Comparison of ENCODE assay signal across 10 cellular contexts in the genomic region with DNA sequence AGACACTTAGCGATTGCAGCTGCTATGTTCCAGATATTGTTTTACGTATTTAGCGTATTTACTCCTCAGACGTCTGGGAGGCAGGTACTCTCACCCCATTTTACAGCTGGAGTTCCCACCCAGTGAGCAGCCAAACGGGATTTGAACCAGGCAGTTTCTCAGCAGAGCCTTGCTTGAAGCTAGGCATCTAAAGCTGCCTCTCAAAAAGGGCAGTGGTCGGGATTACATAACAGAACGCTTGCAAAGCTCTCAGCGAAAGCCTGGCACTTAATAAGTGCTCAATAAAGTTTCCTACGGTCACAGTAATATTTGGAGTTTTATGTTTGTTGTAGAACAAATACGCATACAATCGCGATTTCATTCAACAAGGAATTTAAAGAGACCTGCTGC. TPM values are rescaled to one million over a fixed set of nuclear protein-coding genes. Genes with fewer than 3 reads are reported as not detected.
DNase-seq lines count a peak whose midpoint lies in the region; ATAC-seq and TF ChIP-seq lines count a peak whose summit lies in the region.
"Had no signal": no experiment of that assay in that cellular context is flagged by ENCODE, and none has a peak within 500 bp of the region (broad histone marks: within the 10 kb centered on the region; RNA-seq: fewer than 3 reads in every experiment).

No MANE protein-coding gene starts in this region.

- WGBS in sigmoid colon, 2 donors, result 6 to 34% methylated on average over 12 of the region's 12 CpGs

- TF ChIP-seq EP300 in sigmoid colon (IDR thresholded peaks at IDR 0.05), result no peak

- no peaks in the 10 kb centered on the region for H3K9me2 ChIP-seq in OCI-LY7 (ENCODE audit: insufficient read depth, low read length)

- H3K4me1 ChIP-seq in OCI-LY7 (ENCODE audit: insufficient read depth, low read length, poor library complexity, severe bottlenecking) (peaks cover 19% of the 10 kb centered on the region), sigmoid colon (peaks cover 0 to 26% (median 22%) of the 10 kb centered on the region in 4 donors)

- no peaks in the 10 kb centered on the region for H3K79me2 ChIP-seq in OCI-LY7 (ENCODE audit: insufficient read depth, low read depth, low read length)

- intact Hi-C loops in OCI-LY7 (cut with micrococcal nuclease; ENCODE audit: unreplicated experiment), result no loop called here
- intact Hi-C loops in sigmoid colon (cut with DNase I), result loop anchor here (2.0 to 10.0 kb wide), 2 partner anchors 52 to 236 kb away; a partner anchor contains a TSS

- no TSS peak for BruUV-seq in OCI-LY7 (replicated peaks; lab: Mats Ljungman, UMichigan)

- H3K9me3 ChIP-seq in OCI-LY7 (ENCODE audit: low read length) (no peaks in the 10 kb centered on the region), sigmoid colon (no peaks in the 10 kb centered on the region)

- CTCF ChIA-PET in OCI-LY7 (lab: Charles Lee; ENCODE audit: unreplicated experiment), result interaction anchor here (1.0 kb wide), 1 partner anchor 15 kb away, joined by 3 read pairs; no protein-coding TSS in a partner anchor

- peak overlapping the region; percentile 63 for H3K4me2 ChIP-seq in OCI-LY7 (ENCODE audit: low read length)

- no peaks in the 10 kb centered on the region for H4K20me1 ChIP-seq in OCI-LY7 (ENCODE audit: insufficient read depth, low read length)

- no peak overlapping the region for H3K27ac ChIP-seq in OCI-LY7 (ENCODE audit: low read depth, low read length, poor library complexity, severe bottlenecking)
- peak overlapping the region in 2 of 4 donors; percentile 3 to 56 for H3K27ac ChIP-seq in sigmoid colon

- H3K4me3 ChIP-seq in OCI-LY7 (ENCODE audit: low read depth, low read length, poor library complexity, severe bottlenecking) (peak overlapping the region; percentile 58), epithelial cell of proximal tubule (ENCODE audit: low read depth, low read length) (peak overlapping the region; percentile 55), sigmoid colon (peak overlapping the region in 3 of 4 donors; percentile 56 to 59 (median 58))

- TF ChIP-seq CTCF in OCI-LY7 (conservative IDR thresholded peaks at IDR 0.05; ENCODE audit: low read length), result no peak
- TF ChIP-seq CTCF in epithelial cell of proximal tubule (conservative IDR thresholded peaks at IDR 0.05; ENCODE audit: low read depth, low read length), result no peak
- no peak for TF ChIP-seq CTCF in sigmoid colon (IDR thresholded peaks at IDR 0.05)

- no peaks in the 10 kb centered on the region for H3K36me3 ChIP-seq in OCI-LY7 (ENCODE audit: insufficient read depth, low read length)
- H3K36me3 ChIP-seq in sigmoid colon, result no peaks in the 10 kb centered on the region

- DNase-seq in DMS 273 (lab: John Stamatoyannopoulos, UW; ENCODE audit: unreplicated experiment) (peak; percentile 38), DMS 273 treated with DMSO at 0.1 percent for 48 hours (lab: John Stamatoyannopoulos, UW) (no peak), OCI-LY7 (ENCODE audit: low spot score) (no peak), epithelial cell of proximal tubule (ENCODE audit: low read depth) (no peak), sigmoid colon (no peak), NCI-H1694 treated with DMSO at 0.1 percent for 48 hours (lab: John Stamatoyannopoulos, UW) (no peak)
- no peak for DNase-seq in NK-92 treated with Interleukin-12 subunit alpha and Interleukin-12 subunit beta, amount 100 ng/mL, for 24 hours (lab: John Stamatoyannopoulos, UW)

- H3K27me3 ChIP-seq in sigmoid colon, result peaks cover 0 to 25% (median 2%) of the 10 kb centered on the region in 3 donors

- POLR2A ChIA-PET in OCI-LY7 (lab: Charles Lee), result interaction anchor here (0.6 to 4.6 kb wide), 4 partner anchors 9 to 999 kb away, joined by 3 to 31 read pairs (median 4); a partner anchor contains a TSS

- no peak for TF ChIP-seq POLR2A in sigmoid colon (IDR thresholded peaks at IDR 0.05)

- no peak for ATAC-seq in HG03571 (IDR thresholded peaks at IDR 0.05; ENCODE audit: unreplicated experiment)

- H2AFZ ChIP-seq in OCI-LY7 (ENCODE audit: low read length), result no peak overlapping the region

RNA-seq across cellular contexts. Expression of a gene that starts 0.3 kb away (rescaled TPM):
- 0.54 and 1.3 TPM in 2 replicates for total RNA-seq in OCI-LY7 (2014; rRNA removed; shearing (Covaris generic))
- total RNA-seq in OCI-LY7 (2022) (0.82 and 0.98 TPM in 2 replicates), epithelial cell of proximal tubule (8.8 and 15.2 TPM in 2 replicates), sigmoid colon (under 1 TPM; 0.27 to 0.66 (median 0.32) TPM)
- 10 to 100 TPM; 14.4 to 23.6 (median 21.8) TPM for polyA plus RNA-seq in sigmoid colon
- total RNA-seq: A172, glomerular endothelial cell had no signal

RNA-seq across cellular contexts. Expression of a gene that starts 9.0 kb away (rescaled TPM):
- total RNA-seq in OCI-LY7 (2014; rRNA removed; shearing (Covaris generic)), result 0.19 and 0.54 TPM in 2 replicates
- total RNA-seq in OCI-LY7 (2022) (1.2 and 1.4 TPM in 2 replicates), epithelial cell of proximal tubule (0.14 and 0.35 TPM in 2 replicates), sigmoid colon (1 to 10 TPM; 1.8 to 3.9 (median 2.6) TPM)
- 1 to 10 TPM; 1.2 to 2.0 (median 1.8) TPM for polyA plus RNA-seq in sigmoid colon

RNA-seq across cellular contexts. Expression of a gene that starts 27.7 kb away (rescaled TPM):
- total RNA-seq in OCI-LY7 (2014; rRNA removed; shearing (Covaris generic)), result 11.9 and 18.1 TPM in 2 replicates
- total RNA-seq in OCI-LY7 (2022), result 16.0 and 16.7 TPM in 2 replicates
- total RNA-seq in epithelial cell of proximal tubule, result 13.5 and 22.6 TPM in 2 replicates
- 10 to 100 TPM; 16.4 to 34.6 (median 25.6) TPM for total RNA-seq in sigmoid colon
- polyA plus RNA-seq in sigmoid colon, result 100 to 1,000 TPM; 113 to 158 (median 121) TPM

RNA-seq across cellular contexts. Expression of a gene that starts 45.9 kb away (rescaled TPM):
- total RNA-seq in OCI-LY7 (2014; rRNA removed; shearing (Covaris generic)), result not detected in 2 replicates
- total RNA-seq in OCI-LY7 (2022) (not detected in 2 replicates), epithelial cell of proximal tubule (3.9 TPM in 1 of 2 replicates, not detected in the other), sigmoid colon (not detected)
- polyA plus RNA-seq in sigmoid colon, result 1 to 10 TPM in 1 of 3 donors, not detected in 2; 2.3 TPM
- total RNA-seq: A172, glomerular endothelial cell had no signal

RNA-seq across cellular contexts. Expression of a gene that starts 52.0 kb away (rescaled TPM):
- total RNA-seq in OCI-LY7 (2014; rRNA removed; shearing (Covaris generic)), result 14.3 and 19.8 TPM in 2 replicates
- 26.3 and 26.6 TPM in 2 replicates for total RNA-seq in OCI-LY7 (2022)
- 4.5 and 5.1 TPM in 2 replicates for total RNA-seq in epithelial cell of proximal tubule
- total RNA-seq in sigmoid colon, result 10 to 100 TPM; 14.8 to 31.0 (median 23.3) TPM
- polyA plus RNA-seq in sigmoid colon, result 10 to 100 TPM; 37.0 to 50.2 (median 47.4) TPM
